In genomic region chr14:67883717-67884116, GRCh38 we compare ENCODE assay signal across 10 cellular contexts.
DNase-seq lines count a peak whose midpoint lies in the region; ATAC-seq and TF ChIP-seq lines count a peak whose summit lies in the region.
"Had no signal": no experiment of that assay in that cellular context is flagged by ENCODE, and none has a peak within 500 bp of the region (broad histone marks: within the 10 kb centered on the region; RNA-seq: fewer than 3 reads in every experiment).

No MANE protein-coding gene starts in this region.

- H3K27ac Mint-ChIP-seq in brain = peak overlapping the region in 1 of 5 experiments; percentile 59
- H3K27ac Mint-ChIP-seq in mesothelial cell of epicardium = no peak overlapping the region
- H3K27ac Mint-ChIP-seq: activated naive CD8-positive, alpha-beta T cell had no signal

- TF ChIP-seq CTCF in C4-2B (conservative IDR thresholded peaks at IDR 0.05) (peak; percentile 55), brain (conservative IDR thresholded peaks at IDR 0.05) (peak; percentile 55 to 56), mesothelial cell of epicardium (IDR thresholded peaks at IDR 0.05; ENCODE audit: unreplicated experiment) (peak; percentile 40)

- H3K4me3 Mint-ChIP-seq in brain (no peak overlapping the region), mesothelial cell of epicardium (no peak overlapping the region)
- H3K4me3 Mint-ChIP-seq: activated naive CD8-positive, alpha-beta T cell had no signal

- H3K4me1 Mint-ChIP-seq in brain = peaks cover 12% of the 10 kb centered on the region
- H3K4me1 Mint-ChIP-seq in mesothelial cell of epicardium = peaks cover 21% of the 10 kb centered on the region

- no peak for ATAC-seq in HG03442 (IDR thresholded peaks at IDR 0.05; ENCODE audit: unreplicated experiment)

- H3K27me3 Mint-ChIP-seq in brain (peaks cover 3% of the 10 kb centered on the region), mesothelial cell of epicardium (ENCODE audit: low read depth) (no peaks in the 10 kb centered on the region)
- H3K27me3 Mint-ChIP-seq: activated naive CD8-positive, alpha-beta T cell had no signal

- in situ Hi-C loops in KBM-7 (cut with MboI; ENCODE audit: low pct_unique_long_range_greater_than_20kb, low sequenced_read_pairs) = no loop called here

- no peaks in the 10 kb centered on the region for H3K9me3 Mint-ChIP-seq in brain
- H3K9me3 Mint-ChIP-seq in mesothelial cell of epicardium = no peaks in the 10 kb centered on the region

- peak; percentile 4 for DNase-seq in KBM-7
- DNase-seq in mesothelial cell of epicardium (ENCODE audit: low spot score in 2 of 2, unreplicated experiment in 2 of 2) = no peak
- no peak for DNase-seq in HuH-7.5 (ENCODE audit: low spot score)
- no peak for DNase-seq in hypothalamus (lab: John Stamatoyannopoulos, UW)
- DNase-seq in stimulated activated CD4-positive, alpha-beta T cell treated with anti-CD3 and anti-CD28 coated beads, Interleukin-2, amount 100 ng/mL, for 48 hours = no peak
- DNase-seq: SHP77 treated with DMSO at 0.1 percent for 48 hours had no signal

- H3K27ac ChIP-seq in C4-2B = no peak overlapping the region

- H3K36me3 Mint-ChIP-seq in brain (no peaks in the 10 kb centered on the region), mesothelial cell of epicardium (no peaks in the 10 kb centered on the region)
